In the genomic region with DNA sequence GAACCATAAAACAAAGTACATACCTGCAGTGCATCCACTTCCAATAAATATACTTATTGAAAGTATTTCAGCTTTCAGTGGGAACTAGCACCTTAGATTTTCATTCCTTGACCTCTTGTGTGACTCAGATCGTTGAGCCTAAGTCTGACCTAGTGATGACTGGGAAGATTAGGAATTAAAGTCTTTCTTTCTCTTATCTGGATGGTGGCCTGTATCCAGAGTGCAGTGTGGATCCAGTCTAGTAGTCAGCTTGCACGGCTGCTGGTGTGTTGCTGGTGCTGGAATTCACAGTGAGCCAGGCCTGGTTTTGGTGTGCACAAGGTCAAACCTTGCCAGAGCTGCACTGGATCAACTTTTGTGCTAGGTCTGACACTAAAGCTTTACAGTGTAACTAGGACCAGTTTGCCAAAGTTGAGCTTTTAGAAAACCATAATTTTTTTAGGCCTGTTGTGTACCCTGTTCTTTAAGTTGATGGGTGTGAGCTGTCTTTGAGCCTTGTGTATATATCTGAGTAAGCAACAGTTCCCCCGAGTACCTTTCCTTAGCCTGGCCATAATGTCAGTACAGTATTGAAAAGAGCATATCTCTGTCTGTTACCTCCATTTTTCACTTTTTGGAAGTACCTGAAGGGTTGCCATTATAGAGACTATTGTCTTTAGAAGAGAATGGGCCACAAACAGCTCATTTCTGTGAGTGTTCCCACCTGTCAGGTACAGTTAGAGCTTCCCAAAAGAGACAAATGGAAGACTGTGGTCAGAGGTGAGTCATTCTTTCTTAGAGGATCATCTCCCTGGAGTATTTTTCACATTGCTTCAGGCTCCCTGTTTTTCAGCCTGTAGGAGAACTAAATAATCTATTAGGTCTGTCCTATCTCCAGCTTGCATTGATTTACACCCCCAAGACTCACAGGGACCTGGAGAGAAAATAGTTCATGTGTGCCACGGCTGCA, we compare ENCODE assay signal across 16 cellular contexts.
A peak's percentile ranks its signal among the peaks of the same experiment; 100 is the strongest.
DNase-seq lines count a peak whose midpoint lies in the region; ATAC-seq, FAIRE-seq and TF ChIP-seq lines count a peak whose summit lies in the region.
"Had no signal": no experiment of that assay in that cellular context is flagged by ENCODE, and none has a peak within 500 bp of the region (broad histone marks: within the 10 kb centered on the region; RNA-seq: fewer than 3 reads in every experiment).

No MANE protein-coding gene starts in this region.

- no peak overlapping the region for H2AFZ ChIP-seq in astrocyte (ENCODE audit: low read depth, low read length)

- no peaks in the 10 kb centered on the region for H3K9me3 Mint-ChIP-seq in astrocyte (ENCODE audit: unreplicated experiment)
- no peaks in the 10 kb centered on the region for H3K9me3 Mint-ChIP-seq in activated naive CD4-positive, alpha-beta T cell treated with anti-CD3 and anti-CD28 coated beads for 36 hours
- H3K9me3 Mint-ChIP-seq: CD4-positive, alpha-beta T cell had no signal

- peaks cover 4% of the 10 kb centered on the region for H3K36me3 Mint-ChIP-seq in astrocyte (ENCODE audit: low read depth, unreplicated experiment)
- H3K36me3 Mint-ChIP-seq in activated naive CD4-positive, alpha-beta T cell treated with anti-CD3 and anti-CD28 coated beads for 36 hours (ENCODE audit: low read depth) = peaks cover 20% of the 10 kb centered on the region

- H3K9ac ChIP-seq in astrocyte (ENCODE audit: low read length) = no peak overlapping the region

- peak; percentile 26 for DNase-seq in EH (ENCODE audit: low read depth)
- DNase-seq in M059J (ENCODE audit: low read depth) = peak; percentile 34
- DNase-seq in astrocyte (ENCODE audit: low read depth) = peak; percentile 25
- DNase-seq in islet precursor cell = peak; percentile 55
- no peak for DNase-seq in activated naive CD4-positive, alpha-beta T cell treated with anti-CD3 and anti-CD28 coated beads for 36 hours
- no peak for DNase-seq in DMS 273 (lab: John Stamatoyannopoulos, UW; ENCODE audit: unreplicated experiment)
- DNase-seq: 8988T; BE2C; CD4-positive, alpha-beta T cell; DMS53; NCI-H1930; NCI-H2171 treated with DMSO at 0.1 percent for 48 hours; NCI-H510A had no signal

- H3K27me3 ChIP-seq in astrocyte (ENCODE audit: insufficient read depth, low read length) = no peaks in the 10 kb centered on the region
- H3K27me3 ChIP-seq: BE2C had no signal

- no peaks in the 10 kb centered on the region for H3K27me3 Mint-ChIP-seq in astrocyte (ENCODE audit: low read depth, unreplicated experiment)
- no peaks in the 10 kb centered on the region for H3K27me3 Mint-ChIP-seq in activated naive CD4-positive, alpha-beta T cell treated with anti-CD3 and anti-CD28 coated beads for 36 hours (ENCODE audit: low read depth)
- H3K27me3 Mint-ChIP-seq: CD4-positive, alpha-beta T cell had no signal

- H3K4me3 ChIP-seq in astrocyte (ENCODE audit: insufficient read depth, low read depth, low read length) = no peak overlapping the region

- no peak for ATAC-seq in activated CD4-positive, CD25-positive, alpha-beta regulatory T cell treated with anti-CD3 and anti-CD28 coated beads, Interleukin-2, amount 50 U/mL, for 24 hours
- ATAC-seq in GM19463 (IDR thresholded peaks at IDR 0.05; ENCODE audit: unreplicated experiment) = no peak
- ATAC-seq: HepG2 had no signal

- H3K4me2 ChIP-seq in astrocyte (ENCODE audit: low read length) = no peak overlapping the region

- no peaks in the 10 kb centered on the region for H4K20me1 ChIP-seq in astrocyte (ENCODE audit: insufficient read depth, low read length)

- intact Hi-C loops in activated naive CD4-positive, alpha-beta T cell treated with anti-CD3 and anti-CD28 coated beads for 36 hours (cut with micrococcal nuclease) = no loop called here

- peaks cover 21% of the 10 kb centered on the region for H3K4me1 Mint-ChIP-seq in astrocyte (ENCODE audit: low read depth, unreplicated experiment)
- peaks cover 5% of the 10 kb centered on the region for H3K4me1 Mint-ChIP-seq in activated naive CD4-positive, alpha-beta T cell treated with anti-CD3 and anti-CD28 coated beads for 36 hours (ENCODE audit: low read depth)

- H3K4me1 ChIP-seq in astrocyte (ENCODE audit: insufficient read depth, low read length) = peaks cover 5% of the 10 kb centered on the region
- H3K4me1 ChIP-seq: BE2C had no signal

- no peaks in the 10 kb centered on the region for H3K36me3 ChIP-seq in astrocyte (ENCODE audit: insufficient read depth, low read length)
- H3K36me3 ChIP-seq: BE2C had no signal

- no peak overlapping the region for H3K4me3 Mint-ChIP-seq in astrocyte (ENCODE audit: unreplicated experiment)
- no peak overlapping the region for H3K4me3 Mint-ChIP-seq in activated naive CD4-positive, alpha-beta T cell treated with anti-CD3 and anti-CD28 coated beads for 36 hours
- H3K4me3 Mint-ChIP-seq: CD4-positive, alpha-beta T cell had no signal

- no peak for FAIRE-seq in astrocyte (lab: Jason Lieb, UNC)
- FAIRE-seq: HepG2 had no signal

- H3K9me3 ChIP-seq in astrocyte (ENCODE audit: insufficient read depth, low read depth, low read length) = no peaks in the 10 kb centered on the region
- H3K9me3 ChIP-seq: BE2C had no signal

- no peak for TF ChIP-seq CTCF in astrocyte (IDR thresholded peaks at IDR 0.05; ENCODE audit: insufficient read depth, low read depth, low read length)

- H3K79me2 ChIP-seq in astrocyte (ENCODE audit: insufficient read depth, low read length) = no peaks in the 10 kb centered on the region

- no peak overlapping the region for H3K27ac Mint-ChIP-seq in astrocyte (ENCODE audit: unreplicated experiment)
- no peak overlapping the region for H3K27ac Mint-ChIP-seq in activated naive CD4-positive, alpha-beta T cell treated with anti-CD3 and anti-CD28 coated beads for 36 hours
- H3K27ac Mint-ChIP-seq: CD4-positive, alpha-beta T cell had no signal

- no peak overlapping the region for H3K27ac ChIP-seq in astrocyte (ENCODE audit: low read depth, low read length)

- CTCF ChIA-PET in activated naive CD4-positive, alpha-beta T cell treated with anti-CD3 and anti-CD28 coated beads for 36 hours (lab: Charles Lee) = interaction anchor here (0.5 to 0.9 kb wide), 3 partner anchors 14 to 657 kb away, joined by 3 to 5 read pairs (median 3); no protein-coding TSS in a partner anchor

Comparison
In these comparisons a context has a peak if more than half of its experiments do, and no peak if none do; other contexts are left out.
1. DNase-seq: peak in EH (single experiment), M059J (single experiment), astrocyte (single experiment) and islet precursor cell (single experiment); none in activated naive CD4-positive, alpha-beta T cell treated with anti-CD3 and anti-CD28 coated beads for 36 hours (single experiment) and DMS 273 (single experiment).